In the genomic region with DNA sequence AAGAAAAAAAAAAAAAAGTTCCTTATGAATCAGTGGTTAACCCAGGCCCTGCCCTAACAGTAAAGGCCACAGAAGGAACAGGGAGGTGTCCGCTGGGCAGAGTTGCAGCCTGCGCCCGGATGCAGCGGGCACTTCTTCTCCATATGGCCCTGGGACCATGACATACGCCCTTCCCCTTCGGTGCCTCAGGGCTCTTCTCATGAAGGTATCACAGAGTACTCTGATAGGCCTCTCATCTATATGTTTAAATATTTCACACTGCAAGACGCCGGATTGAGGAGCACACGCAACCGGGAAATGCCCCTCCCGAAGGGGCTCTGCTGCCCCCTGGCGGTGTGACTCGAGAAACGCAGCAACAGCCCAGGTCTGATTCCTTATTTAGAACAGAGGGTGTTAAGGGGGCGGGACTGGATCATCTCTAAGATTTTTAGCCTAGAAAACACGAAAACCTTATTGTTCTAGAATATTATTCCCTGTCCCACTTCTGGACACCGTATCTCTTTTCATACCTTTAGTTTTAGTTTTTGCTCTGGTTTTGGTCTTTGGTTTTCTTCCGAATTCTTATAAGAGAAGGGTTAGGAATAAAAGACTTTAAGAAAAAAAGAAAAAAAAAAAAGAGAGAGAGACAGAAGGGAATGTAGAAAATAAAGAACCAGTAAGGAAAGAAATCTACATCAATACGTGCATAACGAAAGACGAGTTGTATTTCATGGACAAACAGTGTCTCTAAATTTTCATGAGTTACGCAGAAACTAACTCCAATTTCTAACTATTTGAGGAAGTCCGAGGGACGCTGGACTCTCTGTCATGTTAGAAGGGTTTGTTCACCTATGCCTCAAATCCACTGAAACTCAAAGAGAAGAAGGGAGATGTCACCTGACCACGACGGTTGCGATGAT, we compare ENCODE assay signal across 1 cellular context.
TF ChIP-seq lines count a peak whose summit lies in the region.

No MANE protein-coding gene starts in this region.

TF ChIP-seq in K562, 482 proteins besides CTCF, POLR2A, EP300 and RAD21 (continued from another document):
- TF ChIP-seq, protein P1, sequence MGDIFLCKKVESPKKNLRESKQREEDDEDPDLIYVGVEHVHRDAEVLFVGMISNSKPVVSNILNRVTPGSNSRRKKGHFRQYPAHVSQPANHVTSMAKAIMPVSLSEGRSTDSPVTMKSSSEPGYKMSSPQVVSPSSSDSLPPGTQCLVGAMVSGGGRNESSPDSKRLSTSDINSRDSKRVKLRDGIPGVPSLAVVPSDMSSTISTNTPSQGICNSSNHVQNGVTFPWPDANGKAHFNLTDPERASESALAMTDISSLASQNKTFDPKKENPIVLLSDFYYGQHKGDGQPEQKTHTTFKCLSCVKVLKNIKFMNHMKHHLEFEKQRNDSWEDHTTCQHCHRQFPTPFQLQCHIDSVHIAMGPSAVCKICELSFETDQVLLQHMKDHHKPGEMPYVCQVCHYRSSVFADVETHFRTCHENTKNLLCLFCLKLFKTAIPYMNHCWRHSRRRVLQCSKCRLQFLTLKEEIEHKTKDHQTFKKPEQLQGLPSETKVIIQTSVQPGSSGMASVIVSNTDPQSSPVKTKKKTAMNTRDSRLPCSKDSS (IDR thresholded peaks at IDR 0.05; ENCODE audit: low read depth, partially characterized antibody), result no peak
- peak in 1 of 2 experiments; percentile 52; a peak in 1 of 4 replicates for TF ChIP-seq RCOR1 (IDR thresholded peaks at IDR 0.05; ENCODE audit: borderline replicate concordance in 1 of 2, low read depth in 2 of 2, low read length in 2 of 2)
- no peak for TF ChIP-seq RFX7 (CRISPR knock-in tag; IDR thresholded peaks at IDR 0.05)
- TF ChIP-seq, protein P2, sequence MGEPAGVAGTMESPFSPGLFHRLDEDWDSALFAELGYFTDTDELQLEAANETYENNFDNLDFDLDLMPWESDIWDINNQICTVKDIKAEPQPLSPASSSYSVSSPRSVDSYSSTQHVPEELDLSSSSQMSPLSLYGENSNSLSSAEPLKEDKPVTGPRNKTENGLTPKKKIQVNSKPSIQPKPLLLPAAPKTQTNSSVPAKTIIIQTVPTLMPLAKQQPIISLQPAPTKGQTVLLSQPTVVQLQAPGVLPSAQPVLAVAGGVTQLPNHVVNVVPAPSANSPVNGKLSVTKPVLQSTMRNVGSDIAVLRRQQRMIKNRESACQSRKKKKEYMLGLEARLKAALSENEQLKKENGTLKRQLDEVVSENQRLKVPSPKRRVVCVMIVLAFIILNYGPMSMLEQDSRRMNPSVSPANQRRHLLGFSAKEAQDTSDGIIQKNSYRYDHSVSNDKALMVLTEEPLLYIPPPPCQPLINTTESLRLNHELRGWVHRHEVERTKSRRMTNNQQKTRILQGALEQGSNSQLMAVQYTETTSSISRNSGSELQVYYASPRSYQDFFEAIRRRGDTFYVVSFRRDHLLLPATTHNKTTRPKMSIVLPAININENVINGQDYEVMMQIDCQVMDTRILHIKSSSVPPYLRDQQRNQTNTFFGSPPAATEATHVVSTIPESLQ (CRISPR knock-in tag; IDR thresholded peaks at IDR 0.05), result peak; percentile 56; the same call in 1 of the 2 replicates
- peak in 1 of 2 experiments; percentile 34; a peak in 1 of 4 replicates for TF ChIP-seq NONO (IDR thresholded peaks at IDR 0.05; ENCODE audit: low read depth in 2 of 2, low read length in 1 of 2)
TF ChIP-seq in K562: peak in this region for 32.
